ENCODE assay signal across 8 cellular contexts in genomic region chr14:101689039-101689501, GRCh38.
"Had no signal": no experiment of that assay in that cellular context is flagged by ENCODE, and none has a peak within 500 bp of the region (broad histone marks: within the 10 kb centered on the region; RNA-seq: fewer than 3 reads in every experiment).

No MANE protein-coding gene starts in this region.

- H3K27ac ChIP-seq: GM23248, HL-60 had no signal

- H3K4me3 ChIP-seq: GM23248, HAP-1 had no signal

- ATAC-seq: HCT116, HepG2 had no signal

- DNase-seq: GM23248, GOT3, H7, HFFc6 had no signal

- FAIRE-seq: HepG2 had no signal

- H3K9me3 ChIP-seq: HAP-1 had no signal

- H3K36me3 ChIP-seq: HAP-1 had no signal

- H3K4me1 ChIP-seq: HAP-1 had no signal

- H3K9ac ChIP-seq: GM23248 had no signal

- H2AFZ ChIP-seq: GM23248 had no signal
